ENCODE assay signal across 28 cellular contexts in the genomic region with DNA sequence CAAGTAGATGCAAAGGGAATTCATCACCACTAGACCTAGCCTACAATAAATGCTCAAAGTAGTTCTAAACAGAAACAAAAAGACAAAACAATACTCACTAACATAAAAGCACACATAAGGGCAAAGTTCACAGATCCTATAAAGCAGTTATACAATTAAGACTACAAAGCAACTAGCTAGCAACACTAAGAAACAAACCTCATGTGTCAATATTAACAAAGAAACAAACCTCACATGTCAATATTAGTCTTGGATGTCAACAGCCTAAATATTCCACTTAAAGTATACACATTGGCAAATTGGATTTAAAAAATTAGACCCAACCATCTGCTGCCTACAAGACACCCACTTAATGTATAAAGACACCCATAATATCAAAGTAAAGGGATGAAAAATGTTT.
"Had no signal": no experiment of that assay in that cellular context is flagged by ENCODE, and none has a peak within 500 bp of the region (broad histone marks: within the 10 kb centered on the region; RNA-seq: fewer than 3 reads in every experiment).

No MANE protein-coding gene starts in this region.

- H3K9ac ChIP-seq: KMS-11, SK-N-SH had no signal

- H3K27ac Mint-ChIP-seq: activated CD8-positive, alpha-beta memory T cell treated with anti-CD3 and anti-CD28 coated beads, Interleukin-2, amount 10 ng/mL, durations not matched to agents 7 days and 5 days; activated naive CD8-positive, alpha-beta T cell; WTC11 had no signal

- H3K36me3 ChIP-seq: brain microvascular endothelial cell, cardiac muscle cell, SJCRH30 had no signal

- H3K27ac ChIP-seq: brain microvascular endothelial cell, cardiac muscle cell, KMS-11, RWPE1, SJCRH30 had no signal

- H3K4me1 ChIP-seq: SJCRH30 had no signal

- H3K4me3 ChIP-seq: cardiac muscle cell, SJCRH30 had no signal

- DNase-seq: activated CD4-positive, alpha-beta T cell treated with anti-CD3 and anti-CD28 coated beads for 48 hours; activated CD4-positive, alpha-beta T cell treated with anti-CD3 and anti-CD28 coated beads, Interleukin-2, amount 50 U/mL, for 48 hours; activated CD4-positive, CD25-positive, alpha-beta regulatory T cell treated with anti-CD3 and anti-CD28 coated beads, Interleukin-2, amount 50 U/mL, for 72 hours; activated CD8-positive, alpha-beta memory T cell treated with anti-CD3 and anti-CD28 coated beads, Interleukin-2, amount 10 ng/mL, durations not matched to agents 7 days and 5 days; activated effector memory CD4-positive, alpha-beta T cell treated with anti-CD3 and anti-CD28 coated beads, Interleukin-2, amount 50 U/mL, for 16 hours; activated naive CD4-positive, alpha-beta T cell treated with Interleukin-2 at 50 U/mL for 16 hours; activated T-cell treated with anti-CD3 and anti-CD28 coated beads, Interleukin-2, amount 50 U/mL, for 4 hours; amygdala; brain microvascular endothelial cell; MM.1S; NCI-H1105; NCI-H1436; NCI-H1694 treated with DMSO at 0.1 percent for 48 hours; NCI-H2029 treated with DMSO at 0.1 percent for 48 hours; NCI-H345; NCI-H510A; NCI-H526 treated with DMSO at 0.1 percent for 48 hours; NK-92 treated with Interleukin-12 subunit alpha and Interleukin-12 subunit beta, amount 100 ng/mL, for 24 hours; OCI-M1; Right ventricle myocardium superior; SJCRH30; SK-N-SH; SW 1271 had no signal

- H3K36me3 Mint-ChIP-seq: activated naive CD8-positive, alpha-beta T cell; WTC11 had no signal

- H3K4me3 Mint-ChIP-seq: activated CD8-positive, alpha-beta memory T cell treated with anti-CD3 and anti-CD28 coated beads, Interleukin-2, amount 10 ng/mL, durations not matched to agents 7 days and 5 days; activated naive CD8-positive, alpha-beta T cell; activated T-cell treated with anti-CD3 and anti-CD28 coated beads, Interleukin-2, amount 50 U/mL, for 4 hours; WTC11 had no signal

- H3K9me3 Mint-ChIP-seq: activated T-cell treated with anti-CD3 and anti-CD28 coated beads, Interleukin-2, amount 50 U/mL, for 4 hours had no signal

- H3K9me3 ChIP-seq: SK-N-SH had no signal

- H3K27me3 ChIP-seq: brain microvascular endothelial cell, SJCRH30 had no signal
